ENCODE assay signal across 8 cellular contexts in genomic region chr19:17103177-17103576, GRCh38. TPM values are rescaled to one million over a fixed set of nuclear protein-coding genes. Genes with fewer than 3 reads are reported as not detected.
A peak's percentile ranks its signal among the peaks of the same experiment; 100 is the strongest.
DNase-seq lines count a peak whose midpoint lies in the region; ATAC-seq and TF ChIP-seq lines count a peak whose summit lies in the region.

No MANE protein-coding gene starts in this region.

- H3K4me3 Mint-ChIP-seq in T-helper 17 cell: no peak overlapping the region

- H3K36me3 Mint-ChIP-seq in T-helper 17 cell (ENCODE audit: low read depth): peaks cover 6% of the 10 kb centered on the region

- DNase-seq in AG04450 (ENCODE audit: low read depth, low spot score) (no peak), T-helper 17 cell (no peak), iris pigment epithelial cell (ENCODE audit: low read depth) (peak; percentile 42), epidermal melanocyte (ENCODE audit: insufficient read length, low spot score) (no peak), NCI-H2171 (lab: John Stamatoyannopoulos, UW) (no peak)

- H3K27me3 Mint-ChIP-seq in T-helper 17 cell: no peaks in the 10 kb centered on the region

- peak overlapping the region; percentile 2 for H3K27ac Mint-ChIP-seq in T-helper 17 cell

- no peaks in the 10 kb centered on the region for H3K27me3 ChIP-seq in AG04450 (ENCODE audit: control insufficient read depth, insufficient read depth, low read length)

- peaks cover 31% of the 10 kb centered on the region for H3K4me1 Mint-ChIP-seq in T-helper 17 cell

- CTCF ChIA-PET in AG04450 (lab: Charles Lee): interaction anchor here (0.7 to 1.4 kb wide), 2 partner anchors 27 to 132 kb away, joined by 3 to 4 read pairs; no protein-coding TSS in a partner anchor

- H3K9me3 ChIP-seq in AG04450 (ENCODE audit: control insufficient read depth, insufficient read depth, low read length): peaks cover 11% of the 10 kb centered on the region; the same call in 1 of the 2 replicates
- no peaks in the 10 kb centered on the region for H3K9me3 ChIP-seq in T-helper 17 cell (ENCODE audit: control insufficient read depth, low read length, poor library complexity, severe bottlenecking)

- POLR2A ChIA-PET in AG04450 (lab: Yijun Ruan, JAX): no interaction called here

- TF ChIP-seq CTCF in AG04450 (IDR thresholded peaks at IDR 0.05; ENCODE audit: low read depth, low read length) (peak; percentile 67), GM12872 (IDR thresholded peaks at IDR 0.05; ENCODE audit: insufficient read depth, low read depth, low read length) (peak; percentile 71)

- no peak for ATAC-seq in T-helper 17 cell
- no peak for ATAC-seq in HG03097 (IDR thresholded peaks at IDR 0.05; ENCODE audit: low FRiP score, unreplicated experiment)
- ATAC-seq in GM19328 (IDR thresholded peaks at IDR 0.05; ENCODE audit: unreplicated experiment): no peak

- no peak overlapping the region for H3K27ac ChIP-seq in AG04450 (ENCODE audit: low read depth, low read length)

- no peak overlapping the region for H3K4me3 ChIP-seq in AG04450 (ENCODE audit: low read depth, low read length)

RNA-seq across cellular contexts. Expression of gene MYO9B, which starts 27.6 kb away (rescaled TPM):
- 34.5 and 42.5 TPM in 2 replicates for polyA plus RNA-seq in AG04450 (2011; rRNA removed)
- 81.8 and 112 TPM in 2 replicates for polyA minus RNA-seq in AG04450 (2011; rRNA and poly(A)+ RNA removed)
- 100 to 1,000 TPM; 202 to 220 TPM for total RNA-seq in T-helper 17 cell

RNA-seq across cellular contexts. Expression of gene HAUS8, which starts 27.9 kb away (rescaled TPM):
- 4.6 and 4.9 TPM in 2 replicates for polyA plus RNA-seq in AG04450 (2011; rRNA removed)
- 2.3 and 3.7 TPM in 2 replicates for polyA minus RNA-seq in AG04450 (2011; rRNA and poly(A)+ RNA removed)
- 10 to 100 TPM; 18.4 to 26.2 TPM for total RNA-seq in T-helper 17 cell
